12 cellular contexts compared by ENCODE assay signal in genomic region chr9:135543262-135543894, GRCh38. TPM values are rescaled to one million over a fixed set of nuclear protein-coding genes. Genes with fewer than 3 reads are reported as not detected.
DNase-seq lines count a peak whose midpoint lies in the region; ATAC-seq, FAIRE-seq and TF ChIP-seq lines count a peak whose summit lies in the region.
"Not testable (repeated sequence)": the region's sequence is repeated elsewhere in the genome, so short reads cannot be mapped to it uniquely, and the experiment has no call there.
"Had no signal": no experiment of that assay in that cellular context is flagged by ENCODE, and none has a peak within 500 bp of the region (broad histone marks: within the 10 kb centered on the region; RNA-seq: fewer than 3 reads in every experiment).

No MANE protein-coding gene starts in this region.

- BruUV-seq in HepG2 (replicated peaks; lab: Mats Ljungman, UMichigan) = not testable (repeated sequence)

- not testable (repeated sequence) for H2AFZ ChIP-seq in HepG2 (ENCODE audit: low read length); smooth muscle cell (ENCODE audit: low read depth)

- intact Hi-C loops in HepG2 (cut with micrococcal nuclease; ENCODE audit: unreplicated experiment) = not testable (repeated sequence)

- H3K36me3 ChIP-seq in adipocyte (ENCODE audit: control insufficient read depth, insufficient read depth, low read length, severe bottlenecking); HepG2 (replicated peaks in 1 of 2; ENCODE audit: control insufficient read depth in 1 of 2, insufficient read depth in 2 of 2, low read length in 2 of 2); smooth muscle cell (ENCODE audit: low read depth): not testable (repeated sequence)

- H3K9ac ChIP-seq in adipocyte (ENCODE audit: low read length); HepG2 (ENCODE audit: insufficient read depth, low read depth, low read length); smooth muscle cell (ENCODE audit: low read depth): not testable (repeated sequence)

- H4K20me1 ChIP-seq in HepG2 (ENCODE audit: insufficient read depth, low read length); smooth muscle cell (ENCODE audit: low read depth): not testable (repeated sequence)

- TF ChIP-seq CTCF in choroid plexus epithelial cell (conservative IDR thresholded peaks at IDR 0.05; ENCODE audit: low read depth, low read length); foreskin keratinocyte (conservative IDR thresholded peaks at IDR 0.05); HepG2 (CRISPR knock-in tag; IDR thresholded peaks at IDR 0.05); smooth muscle cell (IDR thresholded peaks at IDR 0.05; ENCODE audit: borderline replicate concordance, insufficient read depth, poor library complexity, severe bottlenecking): not testable (repeated sequence)

- H3K4me2 ChIP-seq in HepG2 (ENCODE audit: low read depth, low read length) = not testable (repeated sequence)
- peak overlapping the region; percentile 68 for H3K4me2 ChIP-seq in smooth muscle cell

- not testable (repeated sequence) for TF ChIP-seq EP300 in HepG2 (IDR thresholded peaks at IDR 0.05; ENCODE audit: low read depth in 2 of 2, low read length in 2 of 2); HepG2 (CRISPR knock-in tag; IDR thresholded peaks at IDR 0.05; ENCODE audit: borderline replicate concordance)

- peaks cover 15% of the 10 kb centered on the region for H3K27me3 ChIP-seq in adipocyte (replicated peaks; ENCODE audit: control insufficient read depth, insufficient read depth, low read length)
- not testable (repeated sequence) for H3K27me3 ChIP-seq in foreskin keratinocyte; smooth muscle cell (ENCODE audit: low read depth)
- H3K27me3 ChIP-seq in HepG2 (ENCODE audit: control insufficient read depth in 1 of 2, insufficient read depth in 2 of 2, low read length in 2 of 2) = peaks cover 3 to 24% of the 10 kb centered on the region in 2 experiments; a peak in 3 of 5 replicates

- H3K4me1 ChIP-seq in adipocyte (ENCODE audit: control insufficient read depth, insufficient read depth, low read length); foreskin keratinocyte; HepG2 (ENCODE audit: insufficient read depth, low read length); smooth muscle cell (ENCODE audit: low read depth): not testable (repeated sequence)

- not testable (repeated sequence) for H3K27ac ChIP-seq in foreskin keratinocyte; HepG2 (ENCODE audit: extremely low read length, insufficient read depth, low read length)
- H3K27ac ChIP-seq in smooth muscle cell (ENCODE audit: low read depth) = peak overlapping the region; percentile 82

- peak; percentile 37 for ATAC-seq in foreskin keratinocyte
- ATAC-seq in HepG2 = not testable (repeated sequence)

- TF ChIP-seq RAD21 in HepG2 (CRISPR knock-in tag; IDR thresholded peaks at IDR 0.05) = not testable (repeated sequence)

- H3K9me3 ChIP-seq in adipocyte (ENCODE audit: control insufficient read depth, low read length); HepG2 (ENCODE audit: low read length); smooth muscle cell (replicated peaks; ENCODE audit: low read depth): not testable (repeated sequence)

- not testable (repeated sequence) for FAIRE-seq in HepG2 (lab: Jason Lieb, UNC)

- not testable (repeated sequence) for H3K79me2 ChIP-seq in HepG2 (ENCODE audit: insufficient read depth, low read length); smooth muscle cell (ENCODE audit: low read depth)

- CTCF ChIA-PET in HepG2 (lab: Yijun Ruan, JAX; ENCODE audit: low intra/inter-chr PET ratio, low total read pairs) = not testable (repeated sequence)

- in situ Hi-C loops in HepG2 (cut with HindIII; ENCODE audit: extremely low pct_ligation_motif_present, low pct_unique_long_range_greater_than_20kb) = not testable (repeated sequence)

- not testable (repeated sequence) for TF ChIP-seq POLR2A in HepG2 (IDR thresholded peaks at IDR 0.05; ENCODE audit: insufficient read depth in 1 of 2, low read depth in 2 of 2, low read length in 2 of 2)

- peak; percentile 80 for DNase-seq in A172 (ENCODE audit: low spot score)
- DNase-seq in ELR (ENCODE audit: low read depth) = peak; percentile 55
- peak; percentile 90 for DNase-seq in NCI-H226
- peak; percentile 14 for DNase-seq in adipocyte (ENCODE audit: low read depth)
- DNase-seq in choroid plexus epithelial cell (ENCODE audit: low read depth) = peak; percentile 22
- peak; percentile 1 to 12 for DNase-seq in foreskin keratinocyte
- not testable (repeated sequence) for DNase-seq in HepG2 (ENCODE audit: low spot score); smooth muscle cell (lab: John Stamatoyannopoulos, UW; ENCODE audit: unreplicated experiment)

- POLR2A ChIA-PET in HepG2 (lab: Yijun Ruan, JAX) = not testable (repeated sequence)

- not testable (repeated sequence) for H3K4me3 ChIP-seq in adipocyte (ENCODE audit: low read length); choroid plexus epithelial cell (ENCODE audit: low read depth, low read length); HepG2 (replicated peaks in 1 of 3; ENCODE audit: insufficient read depth in 1 of 3, low read depth in 2 of 3, low read length in 3 of 3); smooth muscle cell

- WGBS in HepG2 (ENCODE audit: low lambda C conversion rate) = 18% methylated on average over 8 of the region's 8 CpGs
- 23% methylated on average over 8 of the region's 8 CpGs for WGBS in smooth muscle cell (ENCODE audit: low lambda C conversion rate)

- H3F3A ChIP-seq in smooth muscle cell (ENCODE audit: low read depth) = not testable (repeated sequence)

RNA-seq across cellular contexts. Expression of gene OBP2A, which starts 2.5 kb away (rescaled TPM):
- not detected in 2 replicates for total RNA-seq in A172 (2014; rRNA removed; shearing (Covaris generic))
- total RNA-seq in foreskin keratinocyte (not detected in 2 replicates), HepG2 (2016; rRNA removed; fragmentation: Illumina TruSeq; extraction: Trizol) (not detected in 2 replicates), smooth muscle cell (not detected in 2 replicates)
- polyA plus RNA-seq in foreskin keratinocyte (not detected in 2 replicates), HepG2 (2011; rRNA removed) (0.20 and 0.32 TPM in 2 replicates), smooth muscle cell (0.61 TPM in 1 of 2 replicates, not detected in the other)
- not detected in 2 replicates for total RNA-seq in HepG2 (2016; cell fraction: cytosol; rRNA removed; fragmentation: Illumina TruSeq; extraction: Trizol; ENCODE audit: low read depth)
- total RNA-seq in HepG2 (2016; cell fraction: insoluble cytoplasmic fraction; rRNA removed; fragmentation: Illumina TruSeq; extraction: Trizol) = not detected in 2 replicates
- total RNA-seq in HepG2 (2016; cell fraction: membrane; rRNA removed; fragmentation: Illumina TruSeq; extraction: Trizol) = not detected in 2 replicates
- total RNA-seq in HepG2 (2016; cell fraction: nucleus; rRNA removed; fragmentation: Illumina TruSeq; extraction: Trizol) = not detected in 2 replicates
- polyA plus RNA-seq in HepG2 (2011; cell fraction: cytosol; rRNA removed) = 0.34 and 0.50 TPM in 2 replicates
- polyA plus RNA-seq in HepG2 (2011; cell fraction: nucleus; rRNA removed) = 0.36 and 0.48 TPM in 2 replicates
- not detected in 2 replicates for polyA plus RNA-seq in HepG2 (2012)
- polyA plus RNA-seq in HepG2 (2016; cell fraction: cytosol; fragmentation: Illumina TruSeq; extraction: Trizol; ENCODE audit: low read depth) = not detected in 2 replicates
- not detected in 2 replicates for polyA plus RNA-seq in HepG2 (2016; cell fraction: insoluble cytoplasmic fraction; fragmentation: Illumina TruSeq; extraction: Trizol; ENCODE audit: low read depth)
- not detected in 2 replicates for polyA plus RNA-seq in HepG2 (2016; cell fraction: membrane; fragmentation: Illumina TruSeq; extraction: Trizol; ENCODE audit: low read depth)
- polyA plus RNA-seq in HepG2 (2016; cell fraction: nucleus; fragmentation: Illumina TruSeq; extraction: Trizol; ENCODE audit: insufficient read depth, low read depth) = not detected in 2 replicates
- polyA minus RNA-seq in HepG2 (2011; rRNA and poly(A)+ RNA removed; ENCODE audit: low replicate concordance) = not detected in 2 replicates
- polyA minus RNA-seq in HepG2 (2011; cell fraction: cytosol; rRNA and poly(A)+ RNA removed) = not detected in 2 replicates
- polyA minus RNA-seq in HepG2 (2011; cell fraction: nucleus; rRNA and poly(A)+ RNA removed) = not detected in 2 replicates
- total RNA-seq: CD8-positive, alpha-beta T cell; HFFc6; Right ventricle myocardium superior had no signal
- polyA plus RNA-seq: SK-N-SH had no signal

RNA-seq across cellular contexts. Expression of gene PAEP, which starts 18.2 kb away (rescaled TPM):
- not detected in 2 replicates for total RNA-seq in A172 (2014; rRNA removed; shearing (Covaris generic))
- total RNA-seq in foreskin keratinocyte (not detected in 2 replicates), HepG2 (2016; rRNA removed; fragmentation: Illumina TruSeq; extraction: Trizol) (0.38 and 0.75 TPM in 2 replicates), smooth muscle cell (1.4 and 6.3 TPM in 2 replicates)
- polyA plus RNA-seq in foreskin keratinocyte (not detected in 2 replicates), HepG2 (2011; rRNA removed) (10.8 and 24.4 TPM in 2 replicates), smooth muscle cell (5.3 TPM in 1 of 2 replicates, not detected in the other)
- total RNA-seq in HepG2 (2016; cell fraction: cytosol; rRNA removed; fragmentation: Illumina TruSeq; extraction: Trizol; ENCODE audit: low read depth) = 0.26 and 0.71 TPM in 2 replicates
- total RNA-seq in HepG2 (2016; cell fraction: insoluble cytoplasmic fraction; rRNA removed; fragmentation: Illumina TruSeq; extraction: Trizol) = 0.19 and 0.28 TPM in 2 replicates
- 0.28 and 0.71 TPM in 2 replicates for total RNA-seq in HepG2 (2016; cell fraction: membrane; rRNA removed; fragmentation: Illumina TruSeq; extraction: Trizol)
- total RNA-seq in HepG2 (2016; cell fraction: nucleus; rRNA removed; fragmentation: Illumina TruSeq; extraction: Trizol) = 0.66 TPM in 1 of 2 replicates, not detected in the other
- 9.3 and 14.4 TPM in 2 replicates for polyA plus RNA-seq in HepG2 (2011; cell fraction: cytosol; rRNA removed)
- polyA plus RNA-seq in HepG2 (2011; cell fraction: nucleus; rRNA removed) = 21.2 and 32.7 TPM in 2 replicates
- 0.90 and 4.1 TPM in 2 replicates for polyA plus RNA-seq in HepG2 (2012)
- polyA plus RNA-seq in HepG2 (2016; cell fraction: cytosol; fragmentation: Illumina TruSeq; extraction: Trizol; ENCODE audit: low read depth) = 1.0 TPM in 2 replicates
- 0.48 and 0.64 TPM in 2 replicates for polyA plus RNA-seq in HepG2 (2016; cell fraction: insoluble cytoplasmic fraction; fragmentation: Illumina TruSeq; extraction: Trizol; ENCODE audit: low read depth)
- polyA plus RNA-seq in HepG2 (2016; cell fraction: membrane; fragmentation: Illumina TruSeq; extraction: Trizol; ENCODE audit: low read depth) = 0.70 and 0.90 TPM in 2 replicates
- 1.0 and 1.6 TPM in 2 replicates for polyA plus RNA-seq in HepG2 (2016; cell fraction: nucleus; fragmentation: Illumina TruSeq; extraction: Trizol; ENCODE audit: insufficient read depth, low read depth)
- polyA minus RNA-seq in HepG2 (2011; rRNA and poly(A)+ RNA removed; ENCODE audit: low replicate concordance) = 4.8 TPM in 1 of 2 replicates, not detected in the other
- polyA minus RNA-seq in HepG2 (2011; cell fraction: cytosol; rRNA and poly(A)+ RNA removed) = 4.5 TPM in 1 of 2 replicates, not detected in the other
- polyA minus RNA-seq in HepG2 (2011; cell fraction: nucleus; rRNA and poly(A)+ RNA removed) = 2.2 and 4.2 TPM in 2 replicates
- total RNA-seq: CD8-positive, alpha-beta T cell; HFFc6; Right ventricle myocardium superior had no signal

RNA-seq across cellular contexts. Expression of gene LCN1, which starts 22.1 kb away (rescaled TPM):
- 0.47 TPM in 1 of 2 replicates, not detected in the other for total RNA-seq in A172 (2014; rRNA removed; shearing (Covaris generic))
- total RNA-seq in foreskin keratinocyte (not detected in 2 replicates), HepG2 (2016; rRNA removed; fragmentation: Illumina TruSeq; extraction: Trizol) (not detected in 2 replicates), smooth muscle cell (0.85 and 0.99 TPM in 2 replicates)
- polyA plus RNA-seq in foreskin keratinocyte (not detected in 2 replicates), HepG2 (2011; rRNA removed) (not detected in 2 replicates), smooth muscle cell (3.5 and 5.6 TPM in 2 replicates)
- total RNA-seq in HepG2 (2016; cell fraction: cytosol; rRNA removed; fragmentation: Illumina TruSeq; extraction: Trizol; ENCODE audit: low read depth) = not detected in 2 replicates
- not detected in 2 replicates for total RNA-seq in HepG2 (2016; cell fraction: insoluble cytoplasmic fraction; rRNA removed; fragmentation: Illumina TruSeq; extraction: Trizol)
- total RNA-seq in HepG2 (2016; cell fraction: membrane; rRNA removed; fragmentation: Illumina TruSeq; extraction: Trizol) = not detected in 2 replicates
- total RNA-seq in HepG2 (2016; cell fraction: nucleus; rRNA removed; fragmentation: Illumina TruSeq; extraction: Trizol) = not detected in 2 replicates
- 0.09 TPM in 1 of 2 replicates, not detected in the other for polyA plus RNA-seq in HepG2 (2011; cell fraction: cytosol; rRNA removed)
- not detected in 2 replicates for polyA plus RNA-seq in HepG2 (2011; cell fraction: nucleus; rRNA removed)
- not detected in 2 replicates for polyA plus RNA-seq in HepG2 (2012)
- not detected in 2 replicates for polyA plus RNA-seq in HepG2 (2016; cell fraction: cytosol; fragmentation: Illumina TruSeq; extraction: Trizol; ENCODE audit: low read depth)
- not detected in 2 replicates for polyA plus RNA-seq in HepG2 (2016; cell fraction: insoluble cytoplasmic fraction; fragmentation: Illumina TruSeq; extraction: Trizol; ENCODE audit: low read depth)
- not detected in 2 replicates for polyA plus RNA-seq in HepG2 (2016; cell fraction: membrane; fragmentation: Illumina TruSeq; extraction: Trizol; ENCODE audit: low read depth)
- not detected in 2 replicates for polyA plus RNA-seq in HepG2 (2016; cell fraction: nucleus; fragmentation: Illumina TruSeq; extraction: Trizol; ENCODE audit: insufficient read depth, low read depth)
- not detected in 2 replicates for polyA minus RNA-seq in HepG2 (2011; rRNA and poly(A)+ RNA removed; ENCODE audit: low replicate concordance)
- not detected in 2 replicates for polyA minus RNA-seq in HepG2 (2011; cell fraction: cytosol; rRNA and poly(A)+ RNA removed)
- polyA minus RNA-seq in HepG2 (2011; cell fraction: nucleus; rRNA and poly(A)+ RNA removed) = not detected in 2 replicates
- total RNA-seq: CD8-positive, alpha-beta T cell; Right ventricle myocardium superior had no signal
- polyA plus RNA-seq: SK-N-SH had no signal

RNA-seq across cellular contexts. Expression of gene MRPS2, which starts 42.9 kb away (rescaled TPM):
- total RNA-seq in A172 (2014; rRNA removed; shearing (Covaris generic)) = 52.5 and 54.2 TPM in 2 replicates
- total RNA-seq in foreskin keratinocyte (65.8 and 70.9 TPM in 2 replicates), HepG2 (2016; rRNA removed; fragmentation: Illumina TruSeq; extraction: Trizol) (44.4 and 48.6 TPM in 2 replicates), smooth muscle cell (30.7 and 34.2 TPM in 2 replicates)
- polyA plus RNA-seq in foreskin keratinocyte (106 TPM in 2 replicates), HepG2 (2011; rRNA removed) (86.7 and 98.3 TPM in 2 replicates), smooth muscle cell (49.0 and 52.6 TPM in 2 replicates)
- 19.9 and 20.2 TPM in 2 replicates for total RNA-seq in HepG2 (2016; cell fraction: cytosol; rRNA removed; fragmentation: Illumina TruSeq; extraction: Trizol; ENCODE audit: low read depth)
- total RNA-seq in HepG2 (2016; cell fraction: insoluble cytoplasmic fraction; rRNA removed; fragmentation: Illumina TruSeq; extraction: Trizol) = 40.6 and 44.3 TPM in 2 replicates
- total RNA-seq in HepG2 (2016; cell fraction: membrane; rRNA removed; fragmentation: Illumina TruSeq; extraction: Trizol) = 30.5 and 35.9 TPM in 2 replicates
- total RNA-seq in HepG2 (2016; cell fraction: nucleus; rRNA removed; fragmentation: Illumina TruSeq; extraction: Trizol) = 22.9 and 23.3 TPM in 2 replicates
- polyA plus RNA-seq in HepG2 (2011; cell fraction: cytosol; rRNA removed) = 166 and 225 TPM in 2 replicates
- polyA plus RNA-seq in HepG2 (2011; cell fraction: nucleus; rRNA removed) = 93.0 and 109 TPM in 2 replicates
- 38.2 and 39.9 TPM in 2 replicates for polyA plus RNA-seq in HepG2 (2012)
- polyA plus RNA-seq in HepG2 (2016; cell fraction: cytosol; fragmentation: Illumina TruSeq; extraction: Trizol; ENCODE audit: low read depth) = 37.0 and 38.5 TPM in 2 replicates
- 94.0 and 109 TPM in 2 replicates for polyA plus RNA-seq in HepG2 (2016; cell fraction: insoluble cytoplasmic fraction; fragmentation: Illumina TruSeq; extraction: Trizol; ENCODE audit: low read depth)
- 51.5 and 52.2 TPM in 2 replicates for polyA plus RNA-seq in HepG2 (2016; cell fraction: membrane; fragmentation: Illumina TruSeq; extraction: Trizol; ENCODE audit: low read depth)
- polyA plus RNA-seq in HepG2 (2016; cell fraction: nucleus; fragmentation: Illumina TruSeq; extraction: Trizol; ENCODE audit: insufficient read depth, low read depth) = 74.0 and 74.3 TPM in 2 replicates
- 204 and 352 TPM in 2 replicates for polyA minus RNA-seq in HepG2 (2011; rRNA and poly(A)+ RNA removed; ENCODE audit: low replicate concordance)
- polyA minus RNA-seq in HepG2 (2011; cell fraction: cytosol; rRNA and poly(A)+ RNA removed) = 57.7 TPM in 2 replicates
- polyA minus RNA-seq in HepG2 (2011; cell fraction: nucleus; rRNA and poly(A)+ RNA removed) = 16.6 and 19.0 TPM in 2 replicates
